Comparison of ENCODE assay signal across 15 cellular contexts in genomic region chr9:84125046-84125445, GRCh38.
A peak's percentile ranks its signal among the peaks of the same experiment; 100 is the strongest.
DNase-seq lines count a peak whose midpoint lies in the region; FAIRE-seq and TF ChIP-seq lines count a peak whose summit lies in the region.
"Had no signal": no experiment of that assay in that cellular context is flagged by ENCODE, and none has a peak within 500 bp of the region (broad histone marks: within the 10 kb centered on the region; RNA-seq: fewer than 3 reads in every experiment).

No MANE protein-coding gene starts in this region.

- H3K79me1 ChIP-seq in H1 (ENCODE audit: low read depth, low read length) = no peaks in the 10 kb centered on the region

- H3K4me2 ChIP-seq in mammary epithelial cell (ENCODE audit: insufficient read depth, low read depth, low read length) (no peak overlapping the region), H1 (ENCODE audit: insufficient read depth in 1 of 2, low read depth in 2 of 2, low read length in 2 of 2) (no peak overlapping the region), neural progenitor cell (no peak overlapping the region)
- H3K4me2 ChIP-seq: BLaER1 had no signal

- no peak overlapping the region for H2BK5ac ChIP-seq in H1 (ENCODE audit: low read depth, low read length)

- DNase-seq in MCF 10A (ENCODE audit: unreplicated experiment) (no peak), mammary epithelial cell (no peak), H1 (ENCODE audit: low read depth in 1 of 2, low spot score in 2 of 2) (no peak), neural progenitor cell (ENCODE audit: low spot score) (no peak), DMS 273 treated with DMSO at 0.1 percent for 48 hours (lab: John Stamatoyannopoulos, UW) (no peak), WERI-Rb-1 (no peak), testis (no peak)
- DNase-seq: Caco-2; CD8-positive, alpha-beta memory T cell; DMS79; HCEC 1CT; HFFc6; KBM-7 had no signal

- TF ChIP-seq RAD21 in H1 (IDR thresholded peaks at IDR 0.05 in 1 of 2, conservative IDR thresholded peaks at IDR 0.05 in 1 of 2; ENCODE audit: low read depth in 2 of 2, low read length in 2 of 2) = no peak

- H2BK20ac ChIP-seq in H1 (ENCODE audit: low read length) = no peak overlapping the region

- H3K9me3 Mint-ChIP-seq in MCF 10A (ENCODE audit: unreplicated experiment) (no peaks in the 10 kb centered on the region), neural progenitor cell (no peaks in the 10 kb centered on the region)
- H3K9me3 Mint-ChIP-seq: CD8-positive, alpha-beta memory T cell; HFFc6 had no signal

- POLR2A ChIA-PET in MCF 10A (lab: Yijun Ruan, JAX) = no interaction called here
- POLR2A ChIA-PET in H1 (lab: Charles Lee; ENCODE audit: partially characterized antibody) = interaction anchor here (0.8 kb wide), 1 partner anchor 149 kb away, joined by 3 read pairs; no protein-coding TSS in a partner anchor

- H4K20me1 ChIP-seq in mammary epithelial cell (ENCODE audit: insufficient read depth, low read length) (no peaks in the 10 kb centered on the region), H1 (replicated peaks in 1 of 2; ENCODE audit: control insufficient read depth in 1 of 2, insufficient read depth in 2 of 2, low read length in 2 of 2) (no peaks in the 10 kb centered on the region), neural progenitor cell (ENCODE audit: low read depth) (no peaks in the 10 kb centered on the region)
- H4K20me1 ChIP-seq: BLaER1 had no signal

- BruUV-seq in MCF 10A (replicated peaks; lab: Mats Ljungman, UMichigan) = no TSS peak
- BruUV-seq in mammary epithelial cell (replicated peaks; lab: Mats Ljungman, UMichigan) = no TSS peak

- no peak overlapping the region for H2BK12ac ChIP-seq in H1 (ENCODE audit: low read depth, low read length)

- H4K5ac ChIP-seq in H1 (ENCODE audit: insufficient read length, low read depth, low read length) = no peak overlapping the region

- H3K4me1 ChIP-seq in mammary epithelial cell (ENCODE audit: insufficient read depth, low read length) (no peaks in the 10 kb centered on the region), H1 (replicated peaks in 1 of 4; ENCODE audit: control insufficient read depth in 3 of 4, insufficient read depth in 4 of 4, low read length in 3 of 4) (no peaks in the 10 kb centered on the region), neural progenitor cell (peaks cover 8% of the 10 kb centered on the region), testis (peaks cover 4% of the 10 kb centered on the region)
- H3K4me1 ChIP-seq: BLaER1, Caco-2 had no signal

- no peak overlapping the region for H3K9ac ChIP-seq in mammary epithelial cell (ENCODE audit: insufficient read depth, low read length)
- no peak overlapping the region for H3K9ac ChIP-seq in H1 (replicated peaks in 1 of 4; ENCODE audit: extremely low read depth in 1 of 4, low read depth in 3 of 4, low read length in 3 of 4)
- H3K9ac ChIP-seq in neural progenitor cell = no peak overlapping the region
- H3K9ac ChIP-seq: BLaER1 had no signal

- no peaks in the 10 kb centered on the region; the same call in 1 of the 2 replicates for H3K23me2 ChIP-seq in H1 (ENCODE audit: low read depth, low read length)

- no peak overlapping the region for H4K91ac ChIP-seq in H1 (replicated peaks; ENCODE audit: insufficient read length, low read length)

- WGBS in mammary epithelial cell (ENCODE audit: low coverage, missing lambda C conversion rate) = 86% methylated on average over 2 of the region's 2 CpGs
- 85% methylated on average over 2 of the region's 2 CpGs; no CpG with 5 or more reads in 1 of the 2 experiments for WGBS in H1 (ENCODE audit: extremely low coverage in 1 of 2, insufficient coverage in 1 of 2, insufficient read length in 1 of 2, insufficient replicate concordance in 2 of 2, low coverage in 1 of 2, low lambda C conversion rate in 2 of 2, missing lambda C conversion rate in 1 of 2), 2 experiments
- 64 to 74% methylated on average over 2 of the region's 2 CpGs for WGBS in testis, 2 donors

- TF ChIP-seq EP300 in H1 (IDR thresholded peaks at IDR 0.05; ENCODE audit: borderline replicate concordance in 1 of 2, low read depth in 2 of 2, low read length in 2 of 2) = no peak

- H3K9me3 ChIP-seq in mammary epithelial cell (replicated peaks; ENCODE audit: insufficient read depth, low read length) (no peaks in the 10 kb centered on the region), H1 (ENCODE audit: insufficient read depth in 2 of 2, low read depth in 1 of 2, low read length in 1 of 2) (no peaks in the 10 kb centered on the region), neural progenitor cell (ENCODE audit: low read depth) (no peaks in the 10 kb centered on the region), WERI-Rb-1 (ENCODE audit: severe bottlenecking) (peaks cover 6% of the 10 kb centered on the region), testis (no peaks in the 10 kb centered on the region)
- H3K9me3 ChIP-seq: BLaER1, Caco-2 had no signal

- H3K36me3 Mint-ChIP-seq in MCF 10A (ENCODE audit: insufficient read depth, unreplicated experiment) (peaks cover 4% of the 10 kb centered on the region), neural progenitor cell (no peaks in the 10 kb centered on the region)

- no peak for FAIRE-seq in H1 (lab: Jason Lieb, UNC)

- TF ChIP-seq POLR2A in H1 (IDR thresholded peaks at IDR 0.05; ENCODE audit: control extremely low read depth in 1 of 2, low read depth in 2 of 2, low read length in 2 of 2) (no peak), testis (IDR thresholded peaks at IDR 0.05) (no peak)

- H3K56ac ChIP-seq in H1 (replicated peaks; ENCODE audit: insufficient read length, low read depth, low read length) = no peak overlapping the region

- H3K14ac ChIP-seq in H1 (ENCODE audit: insufficient read length) = no peak overlapping the region

- intact Hi-C loops in MCF 10A (cut with micrococcal nuclease) = no loop called here
- intact Hi-C loops in mammary epithelial cell (cut with micrococcal nuclease) = no loop called here
- intact Hi-C loops in testis (cut with DNase I; ENCODE audit: low total_unique reads) = no loop called here

- H3K4me3 ChIP-seq in mammary epithelial cell (replicated peaks in 1 of 3; ENCODE audit: insufficient read depth in 1 of 3, low read depth in 2 of 3, low read length in 3 of 3) = no peak overlapping the region
- no peak overlapping the region for H3K4me3 ChIP-seq in H1 (ENCODE audit: extremely low read depth in 1 of 4, insufficient read depth in 2 of 4, low read depth in 3 of 4, low read length in 4 of 4)
- no peak overlapping the region for H3K4me3 ChIP-seq in neural progenitor cell
- no peak overlapping the region for H3K4me3 ChIP-seq in WERI-Rb-1 (ENCODE audit: low read depth, low read length)
- no peak overlapping the region for H3K4me3 ChIP-seq in testis
- H3K4me3 ChIP-seq: BLaER1 had no signal

- H3K18ac ChIP-seq in H1 (ENCODE audit: extremely low read depth, low read length) = no peak overlapping the region

- H3K23ac ChIP-seq in H1 (ENCODE audit: insufficient read length) = no peak overlapping the region

- H3K27me3 Mint-ChIP-seq in MCF 10A (ENCODE audit: insufficient read depth, unreplicated experiment) (no peaks in the 10 kb centered on the region), neural progenitor cell (ENCODE audit: insufficient read depth, low read depth) (no peaks in the 10 kb centered on the region)

- H3K4me3 Mint-ChIP-seq in MCF 10A (ENCODE audit: unreplicated experiment) (no peak overlapping the region), neural progenitor cell (no peak overlapping the region)
- H3K4me3 Mint-ChIP-seq: CD8-positive, alpha-beta memory T cell; HFFc6 had no signal

- H3K4me1 Mint-ChIP-seq in MCF 10A (ENCODE audit: insufficient read depth, unreplicated experiment) (peaks cover 16% of the 10 kb centered on the region), neural progenitor cell (peaks cover 5% of the 10 kb centered on the region)

- H4K8ac ChIP-seq in H1 (ENCODE audit: extremely low read depth, insufficient read depth, low read length) = no peak overlapping the region

- in situ Hi-C loops in mammary epithelial cell (cut with MboI; ENCODE audit: low sequenced_read_pairs in 2 of 2) = no loop called here

- CTCF ChIA-PET in MCF 10A (lab: Yijun Ruan, JAX) (no interaction called here), mammary epithelial cell (lab: Charles Lee; ENCODE audit: low non-redundant PET) (no interaction called here), H1 (lab: Charles Lee; ENCODE audit: partially characterized antibody) (no interaction called here)

- H3F3A ChIP-seq in neural progenitor cell (ENCODE audit: low read depth) = no peaks in the 10 kb centered on the region

- TF ChIP-seq CTCF in MCF 10A (IDR thresholded peaks at IDR 0.05; ENCODE audit: unreplicated experiment) (no peak), mammary epithelial cell (conservative IDR thresholded peaks at IDR 0.05 in 1 of 2, IDR thresholded peaks at IDR 0.05 in 1 of 2; ENCODE audit: extremely low read depth in 1 of 2, insufficient read depth in 1 of 2, low read depth in 1 of 2, low read length in 2 of 2) (no peak), H1 (IDR thresholded peaks at IDR 0.05; ENCODE audit: control extremely low read depth in 1 of 3, insufficient read depth in 1 of 3, low read depth in 1 of 3, low read length in 3 of 3) (no peak), neural progenitor cell (IDR thresholded peaks at IDR 0.05) (no peak), WERI-Rb-1 (IDR thresholded peaks at IDR 0.05; ENCODE audit: low read depth, low read length) (no peak), testis (IDR thresholded peaks at IDR 0.05) (no peak)

- H2AFZ ChIP-seq in mammary epithelial cell (ENCODE audit: low read depth, low read length) (no peak overlapping the region), H1 (ENCODE audit: low read length) (peak overlapping the region; percentile 13; the same call in 1 of the 2 replicates), neural progenitor cell (replicated peaks) (peak overlapping the region; percentile 2)

- no peaks in the 10 kb centered on the region for H3K79me2 ChIP-seq in mammary epithelial cell (ENCODE audit: insufficient read depth, low read length)
- H3K79me2 ChIP-seq in H1 (ENCODE audit: control insufficient read depth in 1 of 2, insufficient read depth in 2 of 2, low read length in 2 of 2) = no peaks in the 10 kb centered on the region
- no peaks in the 10 kb centered on the region for H3K79me2 ChIP-seq in neural progenitor cell (ENCODE audit: low read depth)

- no peak overlapping the region for H3K4ac ChIP-seq in H1 (replicated peaks; ENCODE audit: insufficient read length, low read depth, low read length)

- no peaks in the 10 kb centered on the region for H3K36me3 ChIP-seq in mammary epithelial cell (ENCODE audit: insufficient read depth, low read length)
- H3K36me3 ChIP-seq in H1 (ENCODE audit: control insufficient read depth in 2 of 4, insufficient read depth in 4 of 4, low read length in 3 of 4) = no peaks in the 10 kb centered on the region
- H3K36me3 ChIP-seq in neural progenitor cell = no peaks in the 10 kb centered on the region
- no peaks in the 10 kb centered on the region for H3K36me3 ChIP-seq in WERI-Rb-1
- H3K36me3 ChIP-seq in testis (ENCODE audit: low read depth, missing control alignments) = no peaks in the 10 kb centered on the region
- H3K36me3 ChIP-seq: BLaER1 had no signal

- no peak overlapping the region for H3K27ac ChIP-seq in mammary epithelial cell (ENCODE audit: insufficient read depth, low read depth, low read length)
- no peak overlapping the region for H3K27ac ChIP-seq in H1 (ENCODE audit: low read depth, low read length)
- no peak overlapping the region for H3K27ac ChIP-seq in neural progenitor cell
- H3K27ac ChIP-seq in WERI-Rb-1 = no peak overlapping the region
- peak overlapping the region in 1 of 2 donors; percentile 17 for H3K27ac ChIP-seq in testis
- H3K27ac ChIP-seq: 22Rv1, BLaER1 had no signal

- no peak overlapping the region for H2BK120ac ChIP-seq in H1 (replicated peaks; ENCODE audit: low read depth, low read length)

- peak overlapping the region; percentile 9 for H3K27ac Mint-ChIP-seq in MCF 10A (ENCODE audit: low read depth, unreplicated experiment)
- no peak overlapping the region for H3K27ac Mint-ChIP-seq in neural progenitor cell
- H3K27ac Mint-ChIP-seq: HFFc6 had no signal

- H2AK5ac ChIP-seq in H1 (ENCODE audit: low read depth, low read length) = no peak overlapping the region

- H2BK15ac ChIP-seq in H1 (ENCODE audit: low read length) = no peak overlapping the region

- dilution Hi-C loops in mammary epithelial cell (cut with HindIII; ENCODE audit: low sequenced_read_pairs) = no loop called here

- no peaks in the 10 kb centered on the region for H3K27me3 ChIP-seq in mammary epithelial cell (ENCODE audit: insufficient read depth, low read length)
- no peaks in the 10 kb centered on the region for H3K27me3 ChIP-seq in H1 (replicated peaks in 1 of 4; ENCODE audit: control insufficient read depth in 3 of 4, extremely low read depth in 1 of 4, insufficient read depth in 3 of 4, low read length in 3 of 4)
- H3K27me3 ChIP-seq in neural progenitor cell = no peaks in the 10 kb centered on the region
- no peaks in the 10 kb centered on the region for H3K27me3 ChIP-seq in WERI-Rb-1 (ENCODE audit: insufficient read depth, low read depth, severe bottlenecking)
- no peaks in the 10 kb centered on the region for H3K27me3 ChIP-seq in testis
- H3K27me3 ChIP-seq: BLaER1 had no signal
